ENCODE assay signal across 17 cellular contexts in genomic region chr3:128814514-128815317, GRCh38.
DNase-seq lines count a peak whose midpoint lies in the region; ATAC-seq and TF ChIP-seq lines count a peak whose summit lies in the region.
"Had no signal": no experiment of that assay in that cellular context is flagged by ENCODE, and none has a peak within 500 bp of the region (broad histone marks: within the 10 kb centered on the region; RNA-seq: fewer than 3 reads in every experiment).

No MANE protein-coding gene starts in this region.

- ATAC-seq in right cardiac atrium (peak; percentile 84 to 85), upper lobe of left lung (ENCODE audit: low FRiP score in 2 of 2) (peak; percentile 54 to 73), GM18909 (IDR thresholded peaks at IDR 0.05; ENCODE audit: poor library complexity, unreplicated experiment) (no peak)
- ATAC-seq: A549; activated CD8-positive, alpha-beta memory T cell treated with anti-CD3 and anti-CD28 coated beads, Interleukin-2, amount 10 ng/mL, durations not matched to agents 7 days and 5 days; GM23338 had no signal

- peaks cover 17% of the 10 kb centered on the region for H3K4me1 ChIP-seq in right cardiac atrium (ENCODE audit: control insufficient read depth, insufficient read depth, low read length)
- H3K4me1 ChIP-seq in upper lobe of left lung, result peaks cover 3 to 27% (median 13%) of the 10 kb centered on the region in 4 donors
- H3K4me1 ChIP-seq: A549 had no signal

- no peak for TF ChIP-seq POLR2A in upper lobe of left lung (IDR thresholded peaks at IDR 0.05)

- H3K4me3 ChIP-seq in right cardiac atrium (ENCODE audit: low read length) (no peak overlapping the region), upper lobe of left lung (no peak overlapping the region)
- H3K4me3 ChIP-seq: A549, GM23338, thyroid gland had no signal

- H3K4me3 Mint-ChIP-seq in activated naive CD4-positive, alpha-beta T cell treated with anti-CD3 and anti-CD28 coated beads, Interleukin-2, amount 10 ng/mL, durations not matched to agents 7 days and 5 days, result no peak overlapping the region
- no peak overlapping the region for H3K4me3 Mint-ChIP-seq in activated naive CD4-positive, alpha-beta T cell treated with anti-CD3 and anti-CD28 coated beads for 36 hours
- H3K4me3 Mint-ChIP-seq in activated naive CD8-positive, alpha-beta T cell treated with anti-CD3 and anti-CD28 coated beads for 36 hours, result no peak overlapping the region
- H3K4me3 Mint-ChIP-seq: activated CD8-positive, alpha-beta memory T cell treated with anti-CD3 and anti-CD28 coated beads, Interleukin-2, amount 10 ng/mL, durations not matched to agents 7 days and 5 days; central memory CD8-positive, alpha-beta T cell; endodermal cell; GM23338; naive B cell had no signal

- peak overlapping the region; percentile 93 for H3K27ac ChIP-seq in right cardiac atrium (ENCODE audit: low read length)
- H3K27ac ChIP-seq in upper lobe of left lung, result peak overlapping the region in 1 of 4 donors; percentile 14
- H3K27ac ChIP-seq: A549 had no signal

- TF ChIP-seq EP300 in upper lobe of left lung (IDR thresholded peaks at IDR 0.05), result no peak

- H3K27me3 Mint-ChIP-seq in activated naive CD4-positive, alpha-beta T cell treated with anti-CD3 and anti-CD28 coated beads, Interleukin-2, amount 10 ng/mL, durations not matched to agents 7 days and 5 days, result no peaks in the 10 kb centered on the region
- H3K27me3 Mint-ChIP-seq in activated naive CD4-positive, alpha-beta T cell treated with anti-CD3 and anti-CD28 coated beads for 36 hours (ENCODE audit: low read depth), result no peaks in the 10 kb centered on the region
- H3K27me3 Mint-ChIP-seq in activated naive CD8-positive, alpha-beta T cell treated with anti-CD3 and anti-CD28 coated beads for 36 hours, result no peaks in the 10 kb centered on the region
- H3K27me3 Mint-ChIP-seq: activated CD8-positive, alpha-beta memory T cell treated with anti-CD3 and anti-CD28 coated beads, Interleukin-2, amount 10 ng/mL, durations not matched to agents 7 days and 5 days; central memory CD8-positive, alpha-beta T cell; naive B cell had no signal

- H3K27me3 ChIP-seq in right cardiac atrium (ENCODE audit: control insufficient read depth, insufficient read depth) (no peaks in the 10 kb centered on the region), upper lobe of left lung (no peaks in the 10 kb centered on the region)
- H3K27me3 ChIP-seq: thyroid gland had no signal

- no peaks in the 10 kb centered on the region for H3K9me3 Mint-ChIP-seq in activated naive CD4-positive, alpha-beta T cell treated with anti-CD3 and anti-CD28 coated beads, Interleukin-2, amount 10 ng/mL, durations not matched to agents 7 days and 5 days
- no peaks in the 10 kb centered on the region for H3K9me3 Mint-ChIP-seq in activated naive CD4-positive, alpha-beta T cell treated with anti-CD3 and anti-CD28 coated beads for 36 hours
- H3K9me3 Mint-ChIP-seq in activated naive CD8-positive, alpha-beta T cell treated with anti-CD3 and anti-CD28 coated beads for 36 hours, result no peaks in the 10 kb centered on the region
- H3K9me3 Mint-ChIP-seq: central memory CD8-positive, alpha-beta T cell; endodermal cell; GM23338; naive B cell had no signal

- intact Hi-C loops in activated naive CD4-positive, alpha-beta T cell treated with anti-CD3 and anti-CD28 coated beads for 36 hours (cut with micrococcal nuclease), result no loop called here
- intact Hi-C loops in right cardiac atrium (cut with DNase I), result no loop called here

- WGBS in right cardiac atrium, result 59% methylated on average over 8 of the region's 8 CpGs
- WGBS in upper lobe of left lung, 2 donors, result 73 to 84% methylated on average over 8 of the region's 8 CpGs

- peaks cover 5 to 80% (median 31%) of the 10 kb centered on the region in 4 donors for H3K36me3 ChIP-seq in upper lobe of left lung

- H3K9me3 ChIP-seq in right cardiac atrium (ENCODE audit: control insufficient read depth, low read length) (no peaks in the 10 kb centered on the region), upper lobe of left lung (no peaks in the 10 kb centered on the region)
- H3K9me3 ChIP-seq: A549, thyroid gland had no signal

- no peaks in the 10 kb centered on the region for H3K4me1 Mint-ChIP-seq in activated naive CD4-positive, alpha-beta T cell treated with anti-CD3 and anti-CD28 coated beads, Interleukin-2, amount 10 ng/mL, durations not matched to agents 7 days and 5 days
- H3K4me1 Mint-ChIP-seq in activated naive CD4-positive, alpha-beta T cell treated with anti-CD3 and anti-CD28 coated beads for 36 hours (ENCODE audit: low read depth), result peaks cover 4% of the 10 kb centered on the region
- peaks cover 6% of the 10 kb centered on the region for H3K4me1 Mint-ChIP-seq in activated naive CD8-positive, alpha-beta T cell treated with anti-CD3 and anti-CD28 coated beads for 36 hours
- H3K4me1 Mint-ChIP-seq: activated CD8-positive, alpha-beta memory T cell treated with anti-CD3 and anti-CD28 coated beads, Interleukin-2, amount 10 ng/mL, durations not matched to agents 7 days and 5 days; central memory CD8-positive, alpha-beta T cell; endodermal cell; GM23338 had no signal

- H3K27ac Mint-ChIP-seq in activated naive CD4-positive, alpha-beta T cell treated with anti-CD3 and anti-CD28 coated beads, Interleukin-2, amount 10 ng/mL, durations not matched to agents 7 days and 5 days, result peak overlapping the region; percentile 21
- no peak overlapping the region for H3K27ac Mint-ChIP-seq in activated naive CD4-positive, alpha-beta T cell treated with anti-CD3 and anti-CD28 coated beads for 36 hours
- peak overlapping the region; percentile 56 for H3K27ac Mint-ChIP-seq in activated naive CD8-positive, alpha-beta T cell treated with anti-CD3 and anti-CD28 coated beads for 36 hours
- H3K27ac Mint-ChIP-seq: endodermal cell, GM23338 had no signal

- CTCF ChIA-PET in activated naive CD4-positive, alpha-beta T cell treated with anti-CD3 and anti-CD28 coated beads, Interleukin-2, amount 10 ng/mL, durations not matched to agents 7 days and 5 days (lab: Charles Lee), result interaction anchor here (1.4 kb wide), 1 partner anchor 20 kb away, joined by 5 read pairs; no protein-coding TSS in a partner anchor
- CTCF ChIA-PET in activated naive CD4-positive, alpha-beta T cell treated with anti-CD3 and anti-CD28 coated beads for 36 hours (lab: Charles Lee), result interaction anchor here (1.2 kb wide), 1 partner anchor 134 kb away, joined by 3 read pairs; no protein-coding TSS in a partner anchor

- no peak for TF ChIP-seq CTCF in upper lobe of left lung (IDR thresholded peaks at IDR 0.05)

- no peak for DNase-seq in activated naive CD4-positive, alpha-beta T cell treated with anti-CD3 and anti-CD28 coated beads, Interleukin-2, amount 10 ng/mL, durations not matched to agents 7 days and 5 days
- no peak for DNase-seq in activated naive CD4-positive, alpha-beta T cell treated with anti-CD3 and anti-CD28 coated beads for 36 hours
- DNase-seq in activated naive CD8-positive, alpha-beta T cell treated with anti-CD3 and anti-CD28 coated beads for 36 hours, result no peak
- DNase-seq in right cardiac atrium, result peak in 1 of 3 donors; percentile 41
- DNase-seq in upper lobe of left lung, result no peak
- no peak for DNase-seq in stimulated activated naive CD4-positive, alpha-beta T cell (lab: John Stamatoyannopoulos, UW)
- no peak for DNase-seq in HCEC 1CT
- DNase-seq: activated CD8-positive, alpha-beta memory T cell treated with anti-CD3 and anti-CD28 coated beads, Interleukin-2, amount 10 ng/mL, durations not matched to agents 7 days and 5 days; activated naive CD4-positive, alpha-beta T cell treated with anti-CD3 and anti-CD28 coated beads, Interleukin-2, amount 50 U/mL, for 16 hours; endodermal cell; naive B cell; stimulated activated CD4-positive, alpha-beta T cell treated with anti-CD3 and anti-CD28 coated beads, Interleukin-15, amount 100 ng/mL, for 24 hours; thyroid gland had no signal

- peaks cover 64% of the 10 kb centered on the region for H3K36me3 Mint-ChIP-seq in activated naive CD4-positive, alpha-beta T cell treated with anti-CD3 and anti-CD28 coated beads, Interleukin-2, amount 10 ng/mL, durations not matched to agents 7 days and 5 days
- peaks cover 47% of the 10 kb centered on the region for H3K36me3 Mint-ChIP-seq in activated naive CD4-positive, alpha-beta T cell treated with anti-CD3 and anti-CD28 coated beads for 36 hours (ENCODE audit: low read depth)
- peaks cover 36% of the 10 kb centered on the region for H3K36me3 Mint-ChIP-seq in activated naive CD8-positive, alpha-beta T cell treated with anti-CD3 and anti-CD28 coated beads for 36 hours
